ENCODE assay signal across 8 cellular contexts in genomic region chr7:155298288-155298833, GRCh38. TPM values are rescaled to one million over a fixed set of nuclear protein-coding genes. Genes with fewer than 3 reads are reported as not detected.
DNase-seq lines count a peak whose midpoint lies in the region; ATAC-seq, FAIRE-seq and TF ChIP-seq lines count a peak whose summit lies in the region.

No MANE protein-coding gene starts in this region.

- no peak overlapping the region for H4K8ac ChIP-seq in neuronal stem cell (ENCODE audit: low read depth, low read length)

- H3K4me3 Mint-ChIP-seq in T-helper 1 cell treated with Interleukin-12 subunit alpha and Interleukin-12 subunit beta and Interleukin-4 antibody, amounts not matched to agents 30 μg/mL and 1 μg/mL, for 36 hours, result peak overlapping the region; percentile 89

- H3K4me1 ChIP-seq in HEK293 (ENCODE audit: control insufficient read depth, insufficient read depth, low read length), result peaks cover 3% of the 10 kb centered on the region; the same call in 1 of the 2 replicates
- peaks cover 15% of the 10 kb centered on the region in 2 donors for H3K4me1 ChIP-seq in neuronal stem cell (ENCODE audit: control insufficient read depth in 2 of 2, insufficient read depth in 1 of 2, low read depth in 1 of 2, low read length in 2 of 2)

- H3K79me1 ChIP-seq in neuronal stem cell (ENCODE audit: low read depth, low read length), result no peaks in the 10 kb centered on the region

- peak overlapping the region; percentile 87 for H3K9ac ChIP-seq in neuronal stem cell (ENCODE audit: low read depth, low read length, poor library complexity)

- H2BK5ac ChIP-seq in neuronal stem cell (ENCODE audit: low read length), result peak overlapping the region; percentile 99

- no peak for TF ChIP-seq CTCF in HEK293 (tag by site-specific recombination; IDR thresholded peaks at IDR 0.05)

- peak; percentile 2 for ATAC-seq in esophagus mucosa
- ATAC-seq in HG03378 (IDR thresholded peaks at IDR 0.05; ENCODE audit: unreplicated experiment), result no peak

- peak overlapping the region; percentile 97 for H3K18ac ChIP-seq in neuronal stem cell (ENCODE audit: low read length)

- H2BK15ac ChIP-seq in neuronal stem cell (ENCODE audit: low read length), result peak overlapping the region; percentile 69

- H4K91ac ChIP-seq in neuronal stem cell (ENCODE audit: low read depth, low read length, poor library complexity), result no peak overlapping the region

- H3K36me3 ChIP-seq in HEK293 (ENCODE audit: control insufficient read depth in 2 of 2, insufficient read depth in 1 of 2, low read length in 2 of 2), result peaks cover 7 to 14% of the 10 kb centered on the region in 2 experiments
- peaks cover 25 to 47% of the 10 kb centered on the region in 2 donors for H3K36me3 ChIP-seq in neuronal stem cell (replicated peaks in 1 of 2; ENCODE audit: control insufficient read depth in 2 of 2, insufficient read depth in 2 of 2, low read length in 2 of 2)

- POLR2A ChIA-PET in HEK293 (lab: Yijun Ruan, JAX), result interaction anchor here (0.9 to 4.5 kb wide), 5 partner anchors 10 to 93 kb away, joined by 3 to 16 read pairs (median 4); no protein-coding TSS in a partner anchor

- peak overlapping the region; percentile 89 for H2AK5ac ChIP-seq in neuronal stem cell (ENCODE audit: low read depth, low read length)

- no CpG with 5 or more reads among the region's 34 CpGs for WGBS in neuronal stem cell (ENCODE audit: extremely low coverage in 2 of 2, insufficient read length in 2 of 2, insufficient replicate concordance in 1 of 2), 2 donors

- peak overlapping the region; percentile 95 for H3K14ac ChIP-seq in neuronal stem cell (ENCODE audit: low read length)

- peaks cover 40% of the 10 kb centered on the region for H3K4me1 Mint-ChIP-seq in T-helper 1 cell treated with Interleukin-12 subunit alpha and Interleukin-12 subunit beta and Interleukin-4 antibody, amounts not matched to agents 30 μg/mL and 1 μg/mL, for 36 hours (ENCODE audit: low read depth)

- peak; percentile 13 for DNase-seq in DMS53 treated with DMSO at 0.1 percent for 48 hours (lab: John Stamatoyannopoulos, UW; ENCODE audit: unreplicated experiment)
- DNase-seq in neuronal stem cell (ENCODE audit: low spot score), result no peak
- no peak for DNase-seq in retina
- DNase-seq in RCC 7860 (ENCODE audit: low spot score), result no peak

- H3K4me2 ChIP-seq in neuronal stem cell (ENCODE audit: insufficient read depth, low read length, poor library complexity, severe bottlenecking), result peak overlapping the region; percentile 64

- H2BK12ac ChIP-seq in neuronal stem cell (ENCODE audit: low read length), result no peak overlapping the region

- H3K9me3 Mint-ChIP-seq in T-helper 1 cell treated with Interleukin-12 subunit alpha and Interleukin-12 subunit beta and Interleukin-4 antibody, amounts not matched to agents 30 μg/mL and 1 μg/mL, for 36 hours, result no peaks in the 10 kb centered on the region

- H3K4ac ChIP-seq in neuronal stem cell (ENCODE audit: low read length), result no peak overlapping the region

- H3K27me3 ChIP-seq in neuronal stem cell (ENCODE audit: control insufficient read depth in 3 of 3, insufficient read depth in 3 of 3, low read depth in 1 of 3, low read length in 3 of 3), result no peaks in the 10 kb centered on the region

- peak overlapping the region; percentile 95 for H3K27ac Mint-ChIP-seq in T-helper 1 cell treated with Interleukin-12 subunit alpha and Interleukin-12 subunit beta and Interleukin-4 antibody, amounts not matched to agents 30 μg/mL and 1 μg/mL, for 36 hours

- peak overlapping the region; percentile 70 for H2AFZ ChIP-seq in neuronal stem cell (ENCODE audit: low read length)

- H3K4me3 ChIP-seq in HEK293 (ENCODE audit: low read depth, low read length) (peak overlapping the region; percentile 61), neuronal stem cell (ENCODE audit: low read length in 2 of 2) (peak overlapping the region; percentile 80 to 98)

- no peaks in the 10 kb centered on the region for H3K9me3 ChIP-seq in HEK293 (ENCODE audit: control insufficient read depth, insufficient read depth, low read depth, low read length)
- H3K9me3 ChIP-seq in neuronal stem cell (replicated peaks in 1 of 2; ENCODE audit: control insufficient read depth in 2 of 2, insufficient read depth in 1 of 2, low read depth in 1 of 2, low read length in 2 of 2), result peaks cover 2 to 19% of the 10 kb centered on the region in 2 donors

- peak overlapping the region; percentile 85 for H2BK120ac ChIP-seq in neuronal stem cell (ENCODE audit: low read depth, low read length)

- no peak for FAIRE-seq in RCC 7860 (lab: Jason Lieb, UNC)

- H3K23ac ChIP-seq in neuronal stem cell (ENCODE audit: low read depth, low read length, poor library complexity), result peak overlapping the region; percentile 77

- peak overlapping the region; percentile 82 for H3K27ac ChIP-seq in HEK293 (ENCODE audit: extremely low read depth, low read depth, low read length)
- peak overlapping the region; percentile 62 for H3K27ac ChIP-seq in neuronal stem cell (replicated peaks; ENCODE audit: low read length)

- peaks cover 29% of the 10 kb centered on the region for H3K36me3 Mint-ChIP-seq in T-helper 1 cell treated with Interleukin-12 subunit alpha and Interleukin-12 subunit beta and Interleukin-4 antibody, amounts not matched to agents 30 μg/mL and 1 μg/mL, for 36 hours (ENCODE audit: low read depth)

- CTCF ChIA-PET in HEK293 (lab: Yijun Ruan, JAX), result interaction anchor here (0.6 to 2.3 kb wide), 3 partner anchors 47 to 139 kb away, joined by 3 to 10 read pairs (median 5); no protein-coding TSS in a partner anchor

- H3K27me3 Mint-ChIP-seq in T-helper 1 cell treated with Interleukin-12 subunit alpha and Interleukin-12 subunit beta and Interleukin-4 antibody, amounts not matched to agents 30 μg/mL and 1 μg/mL, for 36 hours (ENCODE audit: low read depth), result no peaks in the 10 kb centered on the region

TF ChIP-seq in HEK293, 187 proteins besides CTCF, POLR2A, EP300 and RAD21 (continues in another document):
- TF ChIP-seq REST (tag by site-specific recombination; IDR thresholded peaks at IDR 0.05) (0 out of 2 replicates have a peak, but pooled peaks have one; percentile 18), ZNF391 (tag by site-specific recombination; IDR thresholded peaks at IDR 0.05; ENCODE audit: borderline replicate concordance, low read depth) (no peak), ZFP69B (tag by site-specific recombination; IDR thresholded peaks at IDR 0.05) (peak; percentile 57; the same call in 1 of the 2 replicates), ZBTB10 (tag by site-specific recombination; IDR thresholded peaks at IDR 0.05) (0 out of 2 replicates have a peak, but pooled peaks have one; percentile 31), ZNF76 (tag by site-specific recombination; IDR thresholded peaks at IDR 0.05; ENCODE audit: borderline replicate concordance, low read depth) (no peak), SP7 (tag by site-specific recombination; IDR thresholded peaks at IDR 0.05) (no peak), ZIC2 (tag by site-specific recombination; IDR thresholded peaks at IDR 0.05) (peak; percentile 15; the same call in 1 of the 2 replicates), ZXDB (tag by site-specific recombination; IDR thresholded peaks at IDR 0.05) (0 out of 2 replicates have a peak, but pooled peaks have one; percentile 9), GLIS1 (tag by site-specific recombination; IDR thresholded peaks at IDR 0.05) (peak; percentile 22; the same call in 1 of the 2 replicates)

RNA-seq across cellular contexts. Expression of gene INSIG1, which starts 0.7 kb away (rescaled TPM):
- 53.5 TPM for total RNA-seq in esophagus mucosa
- polyA plus RNA-seq in neuronal stem cell (2013, experiment 1 of 2), result 183 TPM
- 199 TPM for polyA plus RNA-seq in neuronal stem cell (2013, experiment 2 of 2)
